Comparison of ENCODE assay signal across 1 cellular context in the genomic region with DNA sequence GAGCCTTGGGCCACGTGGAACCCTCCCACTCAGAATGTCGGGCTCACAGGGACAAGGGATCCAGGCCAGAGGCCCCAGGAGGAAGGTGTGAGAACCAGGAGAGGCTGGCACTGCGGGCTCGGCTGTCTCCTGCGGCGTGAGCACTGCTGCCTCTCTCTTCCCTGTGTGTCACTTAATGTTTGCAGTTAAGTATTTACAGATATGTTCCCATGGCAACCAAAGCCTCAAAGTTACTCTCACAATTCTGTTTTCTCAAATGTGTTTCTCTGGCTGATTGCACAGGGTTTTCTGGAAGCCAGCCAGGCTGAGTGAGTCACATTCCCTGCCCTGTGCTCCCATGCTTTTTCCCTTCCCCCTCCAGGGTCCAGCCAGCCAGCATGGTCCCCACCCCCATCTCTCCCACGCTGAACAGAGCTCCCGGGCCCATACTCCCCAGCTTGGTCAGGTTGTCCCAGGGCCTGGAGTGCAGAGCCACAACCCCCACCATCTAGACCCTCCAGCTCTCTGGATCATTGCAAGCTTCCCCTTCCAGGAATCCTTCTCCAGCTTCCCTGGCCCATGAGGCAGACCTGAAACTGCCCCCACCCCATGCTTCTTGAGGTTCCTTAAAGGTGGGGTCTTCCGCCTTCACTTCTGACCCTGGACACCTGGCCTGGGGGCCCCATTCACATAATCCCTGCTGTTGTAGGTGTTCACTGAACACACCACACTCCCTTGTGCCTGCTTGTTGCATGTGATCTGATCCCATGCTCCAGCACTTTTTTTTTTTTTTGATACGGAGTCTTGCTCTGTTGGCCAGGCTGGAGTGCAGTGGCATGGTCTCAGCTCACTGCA.
TF ChIP-seq lines count a peak whose summit lies in the region.

No MANE protein-coding gene starts in this region.

TF ChIP-seq in HepG2, 621 proteins besides CTCF, POLR2A, EP300 and RAD21 (continued from another document and continues in another):
- TF ChIP-seq, protein P1, sequence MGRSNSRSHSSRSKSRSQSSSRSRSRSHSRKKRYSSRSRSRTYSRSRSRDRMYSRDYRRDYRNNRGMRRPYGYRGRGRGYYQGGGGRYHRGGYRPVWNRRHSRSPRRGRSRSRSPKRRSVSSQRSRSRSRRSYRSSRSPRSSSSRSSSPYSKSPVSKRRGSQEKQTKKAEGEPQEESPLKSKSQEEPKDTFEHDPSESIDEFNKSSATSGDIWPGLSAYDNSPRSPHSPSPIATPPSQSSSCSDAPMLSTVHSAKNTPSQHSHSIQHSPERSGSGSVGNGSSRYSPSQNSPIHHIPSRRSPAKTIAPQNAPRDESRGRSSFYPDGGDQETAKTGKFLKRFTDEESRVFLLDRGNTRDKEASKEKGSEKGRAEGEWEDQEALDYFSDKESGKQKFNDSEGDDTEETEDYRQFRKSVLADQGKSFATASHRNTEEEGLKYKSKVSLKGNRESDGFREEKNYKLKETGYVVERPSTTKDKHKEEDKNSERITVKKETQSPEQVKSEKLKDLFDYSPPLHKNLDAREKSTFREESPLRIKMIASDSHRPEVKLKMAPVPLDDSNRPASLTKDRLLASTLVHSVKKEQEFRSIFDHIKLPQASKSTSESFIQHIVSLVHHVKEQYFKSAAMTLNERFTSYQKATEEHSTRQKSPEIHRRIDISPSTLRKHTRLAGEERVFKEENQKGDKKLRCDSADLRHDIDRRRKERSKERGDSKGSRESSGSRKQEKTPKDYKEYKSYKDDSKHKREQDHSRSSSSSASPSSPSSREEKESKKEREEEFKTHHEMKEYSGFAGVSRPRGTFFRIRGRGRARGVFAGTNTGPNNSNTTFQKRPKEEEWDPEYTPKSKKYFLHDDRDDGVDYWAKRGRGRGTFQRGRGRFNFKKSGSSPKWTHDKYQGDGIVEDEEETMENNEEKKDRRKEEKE (IDR thresholded peaks at IDR 0.05) = no peak
- TF ChIP-seq ZFP1 (CRISPR knock-in tag; IDR thresholded peaks at IDR 0.05) (no peak), ZNF616 (CRISPR knock-in tag; IDR thresholded peaks at IDR 0.05; ENCODE audit: low read depth) (no peak), ARNT2 (CRISPR knock-in tag; IDR thresholded peaks at IDR 0.05; ENCODE audit: low read depth) (no peak), ZNF792 (CRISPR knock-in tag; IDR thresholded peaks at IDR 0.05) (no peak), ZNF761 (CRISPR knock-in tag; conservative IDR thresholded peaks at IDR 0.05) (no peak), ZNF652 (CRISPR knock-in tag; IDR thresholded peaks at IDR 0.05; ENCODE audit: borderline replicate concordance, low read depth) (no peak), BORCS8-MEF2B (CRISPR knock-in tag; IDR thresholded peaks at IDR 0.05) (no peak), TBX2 (CRISPR knock-in tag; IDR thresholded peaks at IDR 0.05; ENCODE audit: borderline replicate concordance) (peak; percentile 74), ARNT (IDR thresholded peaks at IDR 0.05) (no peak), MEIS1 (CRISPR knock-in tag; IDR thresholded peaks at IDR 0.05; ENCODE audit: borderline replicate concordance) (no peak), TOPORS (CRISPR knock-in tag; IDR thresholded peaks at IDR 0.05) (no peak), TCF7L2 (IDR thresholded peaks at IDR 0.05; ENCODE audit: low read depth, low read length) (no peak), SUZ12 (IDR thresholded peaks at IDR 0.05; ENCODE audit: low read depth, low read length) (no peak), ZSCAN25 (CRISPR knock-in tag; IDR thresholded peaks at IDR 0.05) (peak; percentile 59; the same call in 1 of the 2 replicates), ATAD3A (CRISPR knock-in tag; IDR thresholded peaks at IDR 0.05) (no peak), ZNF460 (CRISPR knock-in tag; IDR thresholded peaks at IDR 0.05; ENCODE audit: borderline replicate concordance) (no peak), ZNF776 (CRISPR knock-in tag; IDR thresholded peaks at IDR 0.05) (no peak), ZNF383 (CRISPR knock-in tag; IDR thresholded peaks at IDR 0.05; ENCODE audit: borderline replicate concordance) (no peak), TBX3 (IDR thresholded peaks at IDR 0.05; ENCODE audit: borderline replicate concordance) (no peak), CHD2 (IDR thresholded peaks at IDR 0.05; ENCODE audit: low read depth, low read length) (peak; percentile 82), KDM3A (CRISPR knock-in tag; IDR thresholded peaks at IDR 0.05; ENCODE audit: low read depth) (no peak), SP5 (CRISPR knock-in tag; IDR thresholded peaks at IDR 0.05; ENCODE audit: borderline replicate concordance, low read depth) (no peak), RFX3 (CRISPR knock-in tag; IDR thresholded peaks at IDR 0.05) (peak; percentile 99), SRF (IDR thresholded peaks at IDR 0.05; ENCODE audit: low read depth, low read length) (no peak), SKI (IDR thresholded peaks at IDR 0.05; ENCODE audit: partially characterized antibody) (no peak), IKZF4 (CRISPR knock-in tag; IDR thresholded peaks at IDR 0.05; ENCODE audit: borderline replicate concordance, low read depth, not compliant biosample characterization) (no peak), ZNF451 (CRISPR knock-in tag; IDR thresholded peaks at IDR 0.05) (no peak), SMAD1 (CRISPR knock-in tag; IDR thresholded peaks at IDR 0.05; ENCODE audit: borderline replicate concordance, low read depth) (no peak), PHF5A (CRISPR knock-in tag; IDR thresholded peaks at IDR 0.05; ENCODE audit: low read depth, unreplicated experiment) (no peak), GABPB1 (CRISPR knock-in tag; IDR thresholded peaks at IDR 0.05) (peak; percentile 24; the same call in 1 of the 2 replicates), ERF (CRISPR knock-in tag; IDR thresholded peaks at IDR 0.05) (peak; percentile 65), ZNF326 (CRISPR knock-in tag; IDR thresholded peaks at IDR 0.05; ENCODE audit: borderline replicate concordance) (no peak), MLLT10 (CRISPR knock-in tag; IDR thresholded peaks at IDR 0.05) (no peak)
- TF ChIP-seq, protein P2, sequence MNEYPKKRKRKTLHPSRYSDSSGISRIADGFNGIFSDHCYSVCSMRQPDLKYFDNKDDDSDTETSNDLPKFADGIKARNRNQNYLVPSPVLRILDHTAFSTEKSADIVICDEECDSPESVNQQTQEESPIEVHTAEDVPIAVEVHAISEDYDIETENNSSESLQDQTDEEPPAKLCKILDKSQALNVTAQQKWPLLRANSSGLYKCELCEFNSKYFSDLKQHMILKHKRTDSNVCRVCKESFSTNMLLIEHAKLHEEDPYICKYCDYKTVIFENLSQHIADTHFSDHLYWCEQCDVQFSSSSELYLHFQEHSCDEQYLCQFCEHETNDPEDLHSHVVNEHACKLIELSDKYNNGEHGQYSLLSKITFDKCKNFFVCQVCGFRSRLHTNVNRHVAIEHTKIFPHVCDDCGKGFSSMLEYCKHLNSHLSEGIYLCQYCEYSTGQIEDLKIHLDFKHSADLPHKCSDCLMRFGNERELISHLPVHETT (CRISPR knock-in tag; conservative IDR thresholded peaks at IDR 0.05) = no peak
- TF ChIP-seq, protein P3, sequence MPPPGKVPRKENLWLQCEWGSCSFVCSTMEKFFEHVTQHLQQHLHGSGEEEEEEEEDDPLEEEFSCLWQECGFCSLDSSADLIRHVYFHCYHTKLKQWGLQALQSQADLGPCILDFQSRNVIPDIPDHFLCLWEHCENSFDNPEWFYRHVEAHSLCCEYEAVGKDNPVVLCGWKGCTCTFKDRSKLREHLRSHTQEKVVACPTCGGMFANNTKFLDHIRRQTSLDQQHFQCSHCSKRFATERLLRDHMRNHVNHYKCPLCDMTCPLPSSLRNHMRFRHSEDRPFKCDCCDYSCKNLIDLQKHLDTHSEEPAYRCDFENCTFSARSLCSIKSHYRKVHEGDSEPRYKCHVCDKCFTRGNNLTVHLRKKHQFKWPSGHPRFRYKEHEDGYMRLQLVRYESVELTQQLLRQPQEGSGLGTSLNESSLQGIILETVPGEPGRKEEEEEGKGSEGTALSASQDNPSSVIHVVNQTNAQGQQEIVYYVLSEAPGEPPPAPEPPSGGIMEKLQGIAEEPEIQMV (CRISPR knock-in tag; IDR thresholded peaks at IDR 0.05; ENCODE audit: low read depth) = no peak
- TF ChIP-seq, protein P4, sequence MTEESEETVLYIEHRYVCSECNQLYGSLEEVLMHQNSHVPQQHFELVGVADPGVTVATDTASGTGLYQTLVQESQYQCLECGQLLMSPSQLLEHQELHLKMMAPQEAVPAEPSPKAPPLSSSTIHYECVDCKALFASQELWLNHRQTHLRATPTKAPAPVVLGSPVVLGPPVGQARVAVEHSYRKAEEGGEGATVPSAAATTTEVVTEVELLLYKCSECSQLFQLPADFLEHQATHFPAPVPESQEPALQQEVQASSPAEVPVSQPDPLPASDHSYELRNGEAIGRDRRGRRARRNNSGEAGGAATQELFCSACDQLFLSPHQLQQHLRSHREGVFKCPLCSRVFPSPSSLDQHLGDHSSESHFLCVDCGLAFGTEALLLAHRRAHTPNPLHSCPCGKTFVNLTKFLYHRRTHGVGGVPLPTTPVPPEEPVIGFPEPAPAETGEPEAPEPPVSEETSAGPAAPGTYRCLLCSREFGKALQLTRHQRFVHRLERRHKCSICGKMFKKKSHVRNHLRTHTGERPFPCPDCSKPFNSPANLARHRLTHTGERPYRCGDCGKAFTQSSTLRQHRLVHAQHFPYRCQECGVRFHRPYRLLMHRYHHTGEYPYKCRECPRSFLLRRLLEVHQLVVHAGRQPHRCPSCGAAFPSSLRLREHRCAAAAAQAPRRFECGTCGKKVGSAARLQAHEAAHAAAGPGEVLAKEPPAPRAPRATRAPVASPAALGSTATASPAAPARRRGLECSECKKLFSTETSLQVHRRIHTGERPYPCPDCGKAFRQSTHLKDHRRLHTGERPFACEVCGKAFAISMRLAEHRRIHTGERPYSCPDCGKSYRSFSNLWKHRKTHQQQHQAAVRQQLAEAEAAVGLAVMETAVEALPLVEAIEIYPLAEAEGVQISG (CRISPR knock-in tag; IDR thresholded peaks at IDR 0.05) = no peak; the same call in 1 of the 2 replicates
- TF ChIP-seq, protein P5, sequence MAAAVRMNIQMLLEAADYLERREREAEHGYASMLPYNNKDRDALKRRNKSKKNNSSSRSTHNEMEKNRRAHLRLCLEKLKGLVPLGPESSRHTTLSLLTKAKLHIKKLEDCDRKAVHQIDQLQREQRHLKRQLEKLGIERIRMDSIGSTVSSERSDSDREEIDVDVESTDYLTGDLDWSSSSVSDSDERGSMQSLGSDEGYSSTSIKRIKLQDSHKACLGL (CRISPR knock-in tag; IDR thresholded peaks at IDR 0.05) = no peak
- TF ChIP-seq, protein P6, sequence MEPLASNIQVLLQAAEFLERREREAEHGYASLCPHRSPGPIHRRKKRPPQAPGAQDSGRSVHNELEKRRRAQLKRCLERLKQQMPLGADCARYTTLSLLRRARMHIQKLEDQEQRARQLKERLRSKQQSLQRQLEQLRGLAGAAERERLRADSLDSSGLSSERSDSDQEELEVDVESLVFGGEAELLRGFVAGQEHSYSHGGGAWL (CRISPR knock-in tag; IDR thresholded peaks at IDR 0.05) = no peak
- TF ChIP-seq, protein P7, sequence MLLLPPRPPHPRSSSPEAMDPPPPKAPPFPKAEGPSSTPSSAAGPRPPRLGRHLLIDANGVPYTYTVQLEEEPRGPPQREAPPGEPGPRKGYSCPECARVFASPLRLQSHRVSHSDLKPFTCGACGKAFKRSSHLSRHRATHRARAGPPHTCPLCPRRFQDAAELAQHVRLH (CRISPR knock-in tag; IDR thresholded peaks at IDR 0.05; ENCODE audit: borderline replicate concordance, low read depth) = no peak
- TF ChIP-seq, protein P8, sequence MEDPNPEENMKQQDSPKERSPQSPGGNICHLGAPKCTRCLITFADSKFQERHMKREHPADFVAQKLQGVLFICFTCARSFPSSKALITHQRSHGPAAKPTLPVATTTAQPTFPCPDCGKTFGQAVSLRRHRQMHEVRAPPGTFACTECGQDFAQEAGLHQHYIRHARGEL (CRISPR knock-in tag; IDR thresholded peaks at IDR 0.05) = no peak
- TF ChIP-seq, protein P9, sequence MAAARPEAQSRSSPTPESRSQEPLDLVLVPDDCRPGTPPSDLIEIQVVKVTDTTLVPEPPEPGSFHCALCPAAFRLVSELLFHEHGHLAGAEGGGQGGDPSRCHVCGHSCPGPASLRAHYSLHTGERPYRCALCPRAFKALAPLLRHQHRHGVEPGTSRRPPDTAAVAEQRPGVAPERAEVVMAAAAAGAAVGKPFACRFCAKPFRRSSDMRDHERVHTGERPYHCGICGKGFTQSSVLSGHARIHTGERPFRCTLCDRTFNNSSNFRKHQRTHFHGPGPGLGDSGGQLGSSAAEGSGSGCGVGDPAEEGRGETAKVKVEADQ (CRISPR knock-in tag; IDR thresholded peaks at IDR 0.05; ENCODE audit: borderline replicate concordance) = no peak
- TF ChIP-seq, protein P10, sequence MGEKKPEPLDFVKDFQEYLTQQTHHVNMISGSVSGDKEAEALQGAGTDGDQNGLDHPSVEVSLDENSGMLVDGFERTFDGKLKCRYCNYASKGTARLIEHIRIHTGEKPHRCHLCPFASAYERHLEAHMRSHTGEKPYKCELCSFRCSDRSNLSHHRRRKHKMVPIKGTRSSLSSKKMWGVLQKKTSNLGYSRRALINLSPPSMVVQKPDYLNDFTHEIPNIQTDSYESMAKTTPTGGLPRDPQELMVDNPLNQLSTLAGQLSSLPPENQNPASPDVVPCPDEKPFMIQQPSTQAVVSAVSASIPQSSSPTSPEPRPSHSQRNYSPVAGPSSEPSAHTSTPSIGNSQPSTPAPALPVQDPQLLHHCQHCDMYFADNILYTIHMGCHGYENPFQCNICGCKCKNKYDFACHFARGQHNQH (CRISPR knock-in tag; IDR thresholded peaks at IDR 0.05) = peak; percentile 45; the same call in 1 of the 2 replicates
- TF ChIP-seq, protein P11, sequence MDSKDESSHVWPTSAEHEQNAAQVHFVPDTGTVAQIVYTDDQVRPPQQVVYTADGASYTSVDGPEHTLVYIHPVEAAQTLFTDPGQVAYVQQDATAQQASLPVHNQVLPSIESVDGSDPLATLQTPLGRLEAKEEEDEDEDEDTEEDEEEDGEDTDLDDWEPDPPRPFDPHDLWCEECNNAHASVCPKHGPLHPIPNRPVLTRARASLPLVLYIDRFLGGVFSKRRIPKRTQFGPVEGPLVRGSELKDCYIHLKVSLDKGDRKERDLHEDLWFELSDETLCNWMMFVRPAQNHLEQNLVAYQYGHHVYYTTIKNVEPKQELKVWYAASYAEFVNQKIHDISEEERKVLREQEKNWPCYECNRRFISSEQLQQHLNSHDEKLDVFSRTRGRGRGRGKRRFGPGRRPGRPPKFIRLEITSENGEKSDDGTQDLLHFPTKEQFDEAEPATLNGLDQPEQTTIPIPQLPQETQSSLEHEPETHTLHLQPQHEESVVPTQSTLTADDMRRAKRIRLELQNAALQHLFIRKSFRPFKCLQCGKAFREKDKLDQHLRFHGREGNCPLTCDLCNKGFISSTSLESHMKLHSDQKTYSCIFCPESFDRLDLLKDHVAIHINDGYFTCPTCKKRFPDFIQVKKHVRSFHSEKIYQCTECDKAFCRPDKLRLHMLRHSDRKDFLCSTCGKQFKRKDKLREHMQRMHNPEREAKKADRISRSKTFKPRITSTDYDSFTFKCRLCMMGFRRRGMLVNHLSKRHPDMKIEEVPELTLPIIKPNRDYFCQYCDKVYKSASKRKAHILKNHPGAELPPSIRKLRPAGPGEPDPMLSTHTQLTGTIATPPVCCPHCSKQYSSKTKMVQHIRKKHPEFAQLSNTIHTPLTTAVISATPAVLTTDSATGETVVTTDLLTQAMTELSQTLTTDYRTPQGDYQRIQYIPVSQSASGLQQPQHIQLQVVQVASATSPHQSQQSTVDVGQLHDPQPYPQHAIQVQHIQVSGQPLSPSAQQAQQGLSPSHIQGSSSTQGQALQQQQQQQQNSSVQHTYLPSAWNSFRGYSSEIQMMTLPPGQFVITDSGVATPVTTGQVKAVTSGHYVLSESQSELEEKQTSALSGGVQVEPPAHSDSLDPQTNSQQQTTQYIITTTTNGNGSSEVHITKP (CRISPR knock-in tag; IDR thresholded peaks at IDR 0.05; ENCODE audit: low read depth) = no peak
- TF ChIP-seq, protein P12, sequence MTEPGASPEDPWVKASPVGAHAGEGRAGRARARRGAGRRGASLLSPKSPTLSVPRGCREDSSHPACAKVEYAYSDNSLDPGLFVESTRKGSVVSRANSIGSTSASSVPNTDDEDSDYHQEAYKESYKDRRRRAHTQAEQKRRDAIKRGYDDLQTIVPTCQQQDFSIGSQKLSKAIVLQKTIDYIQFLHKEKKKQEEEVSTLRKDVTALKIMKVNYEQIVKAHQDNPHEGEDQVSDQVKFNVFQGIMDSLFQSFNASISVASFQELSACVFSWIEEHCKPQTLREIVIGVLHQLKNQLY (CRISPR knock-in tag; IDR thresholded peaks at IDR 0.05) = no peak
